24 cellular contexts compared by ENCODE assay signal in genomic region chr17:14089179-14089578, GRCh38.
"Had no signal": no experiment of that assay in that cellular context is flagged by ENCODE, and none has a peak within 500 bp of the region (broad histone marks: within the 10 kb centered on the region; RNA-seq: fewer than 3 reads in every experiment).

No MANE protein-coding gene starts in this region.

- H3K4me3 ChIP-seq: gastroesophageal sphincter, heart right ventricle, left lung, psoas muscle, skin epidermis, spleen, testis, tibial artery had no signal

- DNase-seq: effector CD8-positive, alpha-beta T cell; endodermal cell; foreskin keratinocyte; glutamatergic neuron; heart right ventricle; hippocampal formation; left cardiac atrium; left lung; mesenchymal stem cell; naive thymus-derived CD8-positive, alpha-beta T cell; nephron progenitor cell; nucleus accumbens; psoas muscle; right cardiac atrium; spleen; stimulated activated CD4-positive, alpha-beta T cell treated with anti-CD3 and anti-CD28 coated beads, Interleukin-4, amount 100 ng/mL, for 4 hours; stimulated activated naive CD8-positive, alpha-beta T cell treated with anti-CD3 and anti-CD28 coated beads, Interleukin-15, Interleukin-2, amounts not matched to agents 100 U/mL and 50 U/mL, for 24 hours; substantia nigra; testis; tibial artery had no signal

- ATAC-seq: esophagus mucosa; foreskin keratinocyte; gastroesophageal sphincter; heart right ventricle; left cardiac atrium; left lung; naive thymus-derived CD8-positive, alpha-beta T cell; psoas muscle; right cardiac atrium; stimulated activated memory B cell treated with anti-CD40 and anti-IgM and Interleukin-4, amounts not matched to agents 10 μg/mL and 1 μg/mL and 100 μg/mL, for 72 hours; stimulated activated naive CD8-positive, alpha-beta T cell treated with anti-CD3 and anti-CD28 coated beads, Interleukin-15, Interleukin-2, amounts not matched to agents 100 U/mL and 50 U/mL, for 24 hours had no signal
